Comparison of ENCODE assay signal across 8 cellular contexts in the genomic region with DNA sequence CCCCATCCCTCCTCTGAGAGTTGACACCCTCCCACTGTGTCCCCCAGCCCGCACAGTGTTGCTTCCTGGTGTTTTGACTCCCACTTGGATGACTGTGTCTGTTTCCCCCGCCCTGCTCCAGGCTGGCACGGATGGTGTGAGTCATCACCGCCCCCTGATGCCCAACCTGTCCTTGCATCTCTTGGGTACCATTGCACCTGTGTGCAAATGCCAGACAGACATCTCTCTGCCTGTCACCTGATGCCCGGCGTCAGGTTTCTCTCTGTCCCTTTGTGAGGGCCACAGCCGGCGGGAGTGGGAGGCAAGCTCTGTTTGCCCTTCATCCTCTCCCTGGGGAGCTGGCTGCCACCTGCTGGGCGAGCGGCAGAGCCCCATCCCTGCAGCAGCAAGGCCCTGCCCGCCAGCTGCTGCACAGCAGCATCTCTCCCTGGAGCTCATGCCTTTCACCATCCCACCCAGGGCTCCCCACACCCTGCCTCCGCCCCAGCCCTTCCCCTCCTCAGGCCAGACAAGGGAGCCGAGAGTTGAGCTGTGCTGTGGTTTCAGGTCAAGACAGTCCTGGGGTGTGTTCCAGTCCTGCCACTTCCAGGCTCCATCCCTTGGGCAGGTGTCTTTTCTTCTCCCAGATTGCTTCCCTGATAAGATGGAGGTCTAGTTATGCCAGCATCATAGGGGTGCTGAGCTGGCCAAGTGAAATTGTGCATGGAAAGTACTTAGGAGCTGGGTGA. TPM values are rescaled to one million over a fixed set of nuclear protein-coding genes. Genes with fewer than 3 reads are reported as not detected.
DNase-seq lines count a peak whose midpoint lies in the region; ATAC-seq and TF ChIP-seq lines count a peak whose summit lies in the region.

No MANE protein-coding gene starts in this region.

- H3K9me2 ChIP-seq in Loucy (replicated peaks; ENCODE audit: low read depth, low read length): no peaks in the 10 kb centered on the region

- peaks cover 30% of the 10 kb centered on the region for H3K79me2 ChIP-seq in Loucy (ENCODE audit: insufficient read depth, low read length)

- H3K4me2 ChIP-seq in Loucy (ENCODE audit: low read depth, low read length, poor library complexity, severe bottlenecking): no peak overlapping the region

- H2AFZ ChIP-seq in Loucy (ENCODE audit: low read length): no peak overlapping the region

- DNase-seq in DMS79 (lab: John Stamatoyannopoulos, UW): peak; percentile 81
- peak; percentile 53 for DNase-seq in SK-N-DZ (ENCODE audit: low spot score)
- no peak for DNase-seq in HPDE6-E6E7 (ENCODE audit: extremely low spot score)
- no peak for DNase-seq in CD14-positive monocyte (ENCODE audit: low spot score)

- H3K9me3 Mint-ChIP-seq in CD14-positive monocyte: no peaks in the 10 kb centered on the region

- intact Hi-C loops in CD14-positive monocyte (cut with micrococcal nuclease): no loop called here

- peak; percentile 37 for TF ChIP-seq CTCF in Loucy (conservative IDR thresholded peaks at IDR 0.05; ENCODE audit: low read length)
- peak; percentile 20 for TF ChIP-seq CTCF in liver (IDR thresholded peaks at IDR 0.05; ENCODE audit: low read depth, low read length, missing input control)
- TF ChIP-seq CTCF in CD14-positive monocyte (IDR thresholded peaks at IDR 0.05): no peak

- H3K36me3 ChIP-seq in Loucy (ENCODE audit: insufficient read depth, low read length): no peaks in the 10 kb centered on the region; the same call in 1 of the 2 replicates
- no peaks in the 10 kb centered on the region for H3K36me3 ChIP-seq in liver (ENCODE audit: control insufficient read depth in 4 of 4, insufficient read depth in 3 of 4, low read depth in 1 of 4, low read length in 3 of 4)

- H3K9me3 ChIP-seq in Loucy (ENCODE audit: insufficient read depth, low read depth, low read length) (no peaks in the 10 kb centered on the region), liver (ENCODE audit: control insufficient read depth in 4 of 4, low read length in 3 of 4) (no peaks in the 10 kb centered on the region)

- H3K4me1 ChIP-seq in Loucy (ENCODE audit: insufficient read depth, low read length, poor library complexity, severe bottlenecking) (no peaks in the 10 kb centered on the region), liver (ENCODE audit: control insufficient read depth in 4 of 4, insufficient read depth in 4 of 4, low read length in 3 of 4) (peaks cover 0 to 3% (median 0%) of the 10 kb centered on the region in 4 donors)

- peak in 1 of 2 donors; percentile 64 for TF ChIP-seq RAD21 in liver (IDR thresholded peaks at IDR 0.05)

- H3K4me3 Mint-ChIP-seq in CD14-positive monocyte: no peak overlapping the region

- no peaks in the 10 kb centered on the region for H3F3A ChIP-seq in Loucy (ENCODE audit: low read depth)

- ATAC-seq in HG03045 (IDR thresholded peaks at IDR 0.05; ENCODE audit: unreplicated experiment): no peak
- no peak for ATAC-seq in GM18511 (IDR thresholded peaks at IDR 0.05; ENCODE audit: unreplicated experiment)

- no peaks in the 10 kb centered on the region for H3K27me3 ChIP-seq in Loucy (ENCODE audit: insufficient read depth, low read length, poor library complexity, severe bottlenecking)
- H3K27me3 ChIP-seq in liver (ENCODE audit: control insufficient read depth in 4 of 4, insufficient read depth in 4 of 4, low read length in 3 of 4): no peaks in the 10 kb centered on the region

- H3K27ac Mint-ChIP-seq in CD14-positive monocyte: no peak overlapping the region

- H3K4me3 ChIP-seq in Loucy (ENCODE audit: low read length, poor library complexity, severe bottlenecking) (no peak overlapping the region), liver (ENCODE audit: low read depth in 1 of 3, low read length in 3 of 3) (no peak overlapping the region)

- H3K27me3 Mint-ChIP-seq in CD14-positive monocyte (ENCODE audit: low read depth in 3 of 3): peaks cover 0 to 2% (median 0%) of the 10 kb centered on the region in 3 donors

- WGBS in liver: 64% methylated on average over 13 of the region's 13 CpGs

- no peak overlapping the region for H3K27ac ChIP-seq in liver (ENCODE audit: low read depth in 1 of 2, low read length in 2 of 2)

- no peak overlapping the region for H3K9ac ChIP-seq in Loucy (ENCODE audit: low read depth, low read length, poor library complexity, severe bottlenecking)
- no peak overlapping the region for H3K9ac ChIP-seq in liver (ENCODE audit: low read depth in 1 of 2, low read length in 2 of 2)

- no peaks in the 10 kb centered on the region for H3K4me1 Mint-ChIP-seq in CD14-positive monocyte

- H3K36me3 Mint-ChIP-seq in CD14-positive monocyte: peaks cover 0 to 2% of the 10 kb centered on the region in 2 donors

- H4K20me1 ChIP-seq in Loucy (ENCODE audit: insufficient read depth, low read length, poor library complexity, severe bottlenecking): peaks cover 5% of the 10 kb centered on the region

TF ChIP-seq in liver, 16 proteins besides CTCF, POLR2A, EP300 and RAD21:
- TF ChIP-seq JUND (IDR thresholded peaks at IDR 0.05) (no peak), SP1 (IDR thresholded peaks at IDR 0.05) (no peak), FOXA2 (IDR thresholded peaks at IDR 0.05) (no peak), TAF1 (conservative IDR thresholded peaks at IDR 0.05) (no peak), FOXA1 (IDR thresholded peaks at IDR 0.05) (no peak), YY1 (IDR thresholded peaks at IDR 0.05) (no peak)
- TF ChIP-seq, protein P1, sequence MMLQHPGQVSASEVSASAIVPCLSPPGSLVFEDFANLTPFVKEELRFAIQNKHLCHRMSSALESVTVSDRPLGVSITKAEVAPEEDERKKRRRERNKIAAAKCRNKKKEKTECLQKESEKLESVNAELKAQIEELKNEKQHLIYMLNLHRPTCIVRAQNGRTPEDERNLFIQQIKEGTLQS (IDR thresholded peaks at IDR 0.05): no peak
- TF ChIP-seq, protein P2, sequence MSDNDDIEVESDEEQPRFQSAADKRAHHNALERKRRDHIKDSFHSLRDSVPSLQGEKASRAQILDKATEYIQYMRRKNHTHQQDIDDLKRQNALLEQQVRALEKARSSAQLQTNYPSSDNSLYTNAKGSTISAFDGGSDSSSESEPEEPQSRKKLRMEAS (IDR thresholded peaks at IDR 0.05): no peak

RNA-seq across cellular contexts. Expression of a gene that starts 29.7 kb away (rescaled TPM):
- 0.09 TPM in 1 of 2 replicates, not detected in the other for polyA plus RNA-seq in SK-N-DZ (2014; cell fraction: cytosol; rRNA removed)
- polyA plus RNA-seq in SK-N-DZ (2014; cell fraction: nucleus; rRNA removed): 0.71 and 0.88 TPM in 2 replicates
- total RNA-seq in liver: not detected
- polyA plus RNA-seq in liver: not detected
- polyA plus RNA-seq in CD14-positive monocyte: not detected

RNA-seq across cellular contexts. Expression of a gene that starts 38.1 kb away (rescaled TPM):
- polyA plus RNA-seq in SK-N-DZ (2014; cell fraction: cytosol; rRNA removed): 22.6 and 24.6 TPM in 2 replicates
- 87.5 and 92.9 TPM in 2 replicates for polyA plus RNA-seq in SK-N-DZ (2014; cell fraction: nucleus; rRNA removed)
- total RNA-seq in liver: 10 to 100 TPM in 1 of 2 donors, 1 to 10 TPM in 1; 9.8 to 10.4 TPM
- polyA plus RNA-seq in liver: 1 to 10 TPM; 1.8 to 8.7 TPM
- under 1 TPM; 0.10 to 0.22 TPM for polyA plus RNA-seq in CD14-positive monocyte

RNA-seq across cellular contexts. Expression of a gene that starts 47.0 kb away (rescaled TPM):
- polyA plus RNA-seq in SK-N-DZ (2014; cell fraction: cytosol; rRNA removed): 54.8 and 79.2 TPM in 2 replicates
- polyA plus RNA-seq in SK-N-DZ (2014; cell fraction: nucleus; rRNA removed): 44.0 and 72.4 TPM in 2 replicates
- 10 to 100 TPM; 14.8 to 15.5 TPM for total RNA-seq in liver
- polyA plus RNA-seq in liver (10 to 100 TPM; 41.7 to 52.2 TPM), CD14-positive monocyte (10 to 100 TPM; 63.4 to 82.7 TPM)

RNA-seq across cellular contexts. Expression of a gene that starts 47.5 kb away (rescaled TPM):
- polyA plus RNA-seq in SK-N-DZ (2014; cell fraction: cytosol; rRNA removed): 4.8 and 6.0 TPM in 2 replicates
- 3.1 and 12.5 TPM in 2 replicates for polyA plus RNA-seq in SK-N-DZ (2014; cell fraction: nucleus; rRNA removed)
- 1 to 10 TPM; 2.7 to 4.6 TPM for total RNA-seq in liver
- polyA plus RNA-seq in liver (1 to 10 TPM; 4.1 to 4.3 TPM), CD14-positive monocyte (1 to 10 TPM; 2.9 to 4.7 TPM)

RNA-seq across cellular contexts. Expression of a gene that starts 52.0 kb away (rescaled TPM):
- 38.4 and 53.2 TPM in 2 replicates for polyA plus RNA-seq in SK-N-DZ (2014; cell fraction: cytosol; rRNA removed)
- polyA plus RNA-seq in SK-N-DZ (2014; cell fraction: nucleus; rRNA removed): 35.6 and 41.8 TPM in 2 replicates
- 10 to 100 TPM; 10.0 to 16.2 TPM for total RNA-seq in liver
- polyA plus RNA-seq in liver: 10 to 100 TPM; 22.7 to 25.2 TPM
- 10 to 100 TPM; 67.6 to 83.4 TPM for polyA plus RNA-seq in CD14-positive monocyte

Comparison
In these comparisons a context has a peak if more than half of its experiments do, and no peak if none do; other contexts are left out.
1. DNase-seq: peak in DMS79 (single experiment) and SK-N-DZ (single experiment); none in HPDE6-E6E7 (single experiment) and CD14-positive monocyte (single experiment).